11 cellular contexts compared by ENCODE assay signal in the genomic region with DNA sequence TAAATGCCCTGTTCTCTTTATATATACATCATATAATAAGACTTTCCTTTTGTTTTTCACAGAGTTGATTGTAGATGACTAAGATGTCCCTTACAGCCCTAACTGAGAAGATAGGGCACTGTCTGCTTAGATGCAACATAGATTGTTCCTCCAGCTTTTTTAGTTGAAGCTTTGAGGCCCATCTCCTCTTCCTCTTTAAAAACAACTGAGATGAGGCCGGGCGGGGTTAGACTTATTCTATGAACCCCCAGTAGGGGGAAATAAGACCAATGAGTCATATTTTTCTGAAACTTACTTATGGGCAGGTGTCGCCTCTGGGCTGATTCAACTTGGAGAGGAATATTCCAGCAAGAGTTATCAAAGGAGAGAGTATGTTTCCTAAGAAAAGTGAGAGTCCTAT.
DNase-seq lines count a peak whose midpoint lies in the region; ATAC-seq lines count a peak whose summit lies in the region.
"Had no signal": no experiment of that assay in that cellular context is flagged by ENCODE, and none has a peak within 500 bp of the region (broad histone marks: within the 10 kb centered on the region; RNA-seq: fewer than 3 reads in every experiment).

No MANE protein-coding gene starts in this region.

- CTCF ChIA-PET in activated CD8-positive, alpha-beta memory T cell treated with anti-CD3 and anti-CD28 coated beads, Interleukin-2, amount 10 ng/mL, durations not matched to agents 7 days and 5 days (lab: Charles Lee), result no interaction called here

- peaks cover 25% of the 10 kb centered on the region for H3K4me1 Mint-ChIP-seq in activated CD8-positive, alpha-beta memory T cell treated with anti-CD3 and anti-CD28 coated beads, Interleukin-2, amount 10 ng/mL, durations not matched to agents 7 days and 5 days

- H3K36me3 Mint-ChIP-seq in activated CD8-positive, alpha-beta memory T cell treated with anti-CD3 and anti-CD28 coated beads, Interleukin-2, amount 10 ng/mL, durations not matched to agents 7 days and 5 days, result no peaks in the 10 kb centered on the region

- DNase-seq in activated CD8-positive, alpha-beta memory T cell treated with anti-CD3 and anti-CD28 coated beads, Interleukin-2, amount 10 ng/mL, durations not matched to agents 7 days and 5 days, result no peak
- no peak for DNase-seq in activated CD8-positive, alpha-beta memory T cell treated with anti-CD3 and anti-CD28 coated beads, Interleukin-2, amount 50 U/mL, for 48 hours
- DNase-seq in RKO (ENCODE audit: low spot score), result peak; percentile 10
- peak; percentile 51 for DNase-seq in stimulated activated naive CD8-positive, alpha-beta T cell treated with anti-CD3 and anti-CD28 coated beads, Interleukin-15, Interleukin-2, amounts not matched to agents 100 U/mL and 50 U/mL, for 24 hours
- DNase-seq in T1000 (lab: John Stamatoyannopoulos, UW), result no peak
- DNase-seq in T-helper 9 cell, result no peak
- no peak for DNase-seq in hepatic stellate cell (ENCODE audit: low spot score)
- DNase-seq: activated CD8-positive, alpha-beta memory T cell treated with anti-CD3 and anti-CD28 coated beads for 24 hours; stimulated activated naive CD4-positive, alpha-beta T cell treated with Interleukin-2 at 50 U/mL for 16 hours had no signal

- H3K9me3 Mint-ChIP-seq in activated CD8-positive, alpha-beta memory T cell treated with anti-CD3 and anti-CD28 coated beads, Interleukin-2, amount 10 ng/mL, durations not matched to agents 7 days and 5 days (ENCODE audit: low read depth), result no peaks in the 10 kb centered on the region

- H3K27me3 Mint-ChIP-seq in activated CD8-positive, alpha-beta memory T cell treated with anti-CD3 and anti-CD28 coated beads, Interleukin-2, amount 10 ng/mL, durations not matched to agents 7 days and 5 days, result peaks cover 7% of the 10 kb centered on the region

- no peak overlapping the region for H3K27ac Mint-ChIP-seq in activated CD8-positive, alpha-beta memory T cell treated with anti-CD3 and anti-CD28 coated beads, Interleukin-2, amount 10 ng/mL, durations not matched to agents 7 days and 5 days

- H3K4me3 Mint-ChIP-seq in activated CD8-positive, alpha-beta memory T cell treated with anti-CD3 and anti-CD28 coated beads, Interleukin-2, amount 10 ng/mL, durations not matched to agents 7 days and 5 days, result no peak overlapping the region

- peak; percentile 42 for ATAC-seq in activated CD8-positive, alpha-beta memory T cell treated with anti-CD3 and anti-CD28 coated beads, Interleukin-2, amount 10 ng/mL, durations not matched to agents 7 days and 5 days
- ATAC-seq in HG02970 (IDR thresholded peaks at IDR 0.05; ENCODE audit: low FRiP score, unreplicated experiment), result peak; percentile 55
- ATAC-seq in stimulated activated naive CD8-positive, alpha-beta T cell treated with anti-CD3 and anti-CD28 coated beads, Interleukin-15, Interleukin-2, amounts not matched to agents 100 U/mL and 50 U/mL, for 24 hours, result peak; percentile 81
- ATAC-seq: gastroesophageal sphincter had no signal

Comparison
In these comparisons a context has a peak if more than half of its experiments do, and no peak if none do; other contexts are left out.
1. DNase-seq: peak in RKO (single experiment) and stimulated activated naive CD8-positive, alpha-beta T cell treated with anti-CD3 and anti-CD28 coated beads, Interleukin-15, Interleukin-2, amounts not matched to agents 100 U/mL and 50 U/mL, for 24 hours (single experiment); none in activated CD8-positive, alpha-beta memory T cell treated with anti-CD3 and anti-CD28 coated beads, Interleukin-2, amount 10 ng/mL, durations not matched to agents 7 days and 5 days (single experiment), activated CD8-positive, alpha-beta memory T cell treated with anti-CD3 and anti-CD28 coated beads, Interleukin-2, amount 50 U/mL, for 48 hours (single experiment), T1000 (single experiment), T-helper 9 cell (single experiment) and hepatic stellate cell (single experiment).
2. Peak in every context shown above with its lines, with median percentiles within 50 percentile points of each other: ATAC-seq.